ENCODE assay signal across 1 cellular context in the genomic region with DNA sequence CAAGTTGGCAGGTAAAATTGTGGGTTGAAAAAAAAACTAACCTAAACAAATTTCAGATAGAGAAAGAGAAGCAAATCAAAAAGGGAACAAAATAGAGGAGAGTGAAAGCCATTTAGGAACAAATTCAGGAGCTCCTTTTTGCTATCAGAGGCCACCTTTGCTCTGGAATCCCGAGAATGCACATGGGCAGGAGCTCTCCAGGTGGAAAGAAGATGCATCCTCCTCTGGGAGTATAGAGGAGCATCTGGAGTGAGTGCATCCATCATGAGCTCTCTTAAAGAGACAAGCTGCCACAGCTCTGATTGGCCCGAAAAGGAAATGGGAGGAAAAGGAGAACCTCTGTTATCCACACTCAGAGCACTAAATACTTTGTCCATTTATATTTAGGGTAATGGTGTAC.
TF ChIP-seq lines count a peak whose summit lies in the region.

No MANE protein-coding gene starts in this region.

TF ChIP-seq in WTC11, 78 proteins besides CTCF, POLR2A, EP300 and RAD21 (continued from another document):
- TF ChIP-seq, protein P1, sequence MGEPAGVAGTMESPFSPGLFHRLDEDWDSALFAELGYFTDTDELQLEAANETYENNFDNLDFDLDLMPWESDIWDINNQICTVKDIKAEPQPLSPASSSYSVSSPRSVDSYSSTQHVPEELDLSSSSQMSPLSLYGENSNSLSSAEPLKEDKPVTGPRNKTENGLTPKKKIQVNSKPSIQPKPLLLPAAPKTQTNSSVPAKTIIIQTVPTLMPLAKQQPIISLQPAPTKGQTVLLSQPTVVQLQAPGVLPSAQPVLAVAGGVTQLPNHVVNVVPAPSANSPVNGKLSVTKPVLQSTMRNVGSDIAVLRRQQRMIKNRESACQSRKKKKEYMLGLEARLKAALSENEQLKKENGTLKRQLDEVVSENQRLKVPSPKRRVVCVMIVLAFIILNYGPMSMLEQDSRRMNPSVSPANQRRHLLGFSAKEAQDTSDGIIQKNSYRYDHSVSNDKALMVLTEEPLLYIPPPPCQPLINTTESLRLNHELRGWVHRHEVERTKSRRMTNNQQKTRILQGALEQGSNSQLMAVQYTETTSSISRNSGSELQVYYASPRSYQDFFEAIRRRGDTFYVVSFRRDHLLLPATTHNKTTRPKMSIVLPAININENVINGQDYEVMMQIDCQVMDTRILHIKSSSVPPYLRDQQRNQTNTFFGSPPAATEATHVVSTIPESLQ (CRISPR knock-in tag; IDR thresholded peaks at IDR 0.05), result no peak
- TF ChIP-seq JAZF1 (CRISPR knock-in tag; IDR thresholded peaks at IDR 0.05), result no peak
- TF ChIP-seq NFATC4 (CRISPR knock-in tag; IDR thresholded peaks at IDR 0.05), result no peak
- no peak for TF ChIP-seq CBFB (CRISPR knock-in tag; IDR thresholded peaks at IDR 0.05; ENCODE audit: low read depth)
- no peak for TF ChIP-seq SOX15 (CRISPR knock-in tag; IDR thresholded peaks at IDR 0.05)
